Comparison of ENCODE assay signal across 9 cellular contexts in genomic region chr2:161237397-161238263, GRCh38.
DNase-seq lines count a peak whose midpoint lies in the region; ATAC-seq and TF ChIP-seq lines count a peak whose summit lies in the region.
"Had no signal": no experiment of that assay in that cellular context is flagged by ENCODE, and none has a peak within 500 bp of the region (broad histone marks: within the 10 kb centered on the region; RNA-seq: fewer than 3 reads in every experiment).

No MANE protein-coding gene starts in this region.

- POLR2A ChIA-PET in activated B cell treated with CpG ODN at 0.5 μM for 24 hours (lab: Charles Lee) = interaction anchor here (0.5 to 1.2 kb wide), 5 partner anchors 9 to 831 kb away, joined by 3 to 4 read pairs (median 3); no protein-coding TSS in a partner anchor

- peak; percentile 51 for ATAC-seq in GM21529 (IDR thresholded peaks at IDR 0.05; ENCODE audit: unreplicated experiment)
- peak; percentile 47 for ATAC-seq in activated B cell treated with CpG ODN at 0.5 μM for 24 hours (ENCODE audit: low read depth)

- CTCF ChIA-PET in activated B cell treated with CpG ODN at 0.5 μM for 24 hours (lab: Charles Lee) = interaction anchor here (1.5 kb wide), 1 partner anchor 14 kb away, joined by 8 read pairs; no protein-coding TSS in a partner anchor

- no peak overlapping the region for H3K27ac Mint-ChIP-seq in activated B cell treated with CpG ODN at 0.5 μM for 24 hours

- peaks cover 2% of the 10 kb centered on the region for H3K27me3 Mint-ChIP-seq in activated B cell treated with CpG ODN at 0.5 μM for 24 hours

- H3K4me3 Mint-ChIP-seq in activated B cell treated with CpG ODN at 0.5 μM for 24 hours = peak overlapping the region; percentile 86

- DNase-seq in DMS53 (lab: John Stamatoyannopoulos, UW) = peak; percentile 83
- peak; percentile 48 for DNase-seq in M059J (ENCODE audit: low read depth)
- DNase-seq in activated B cell treated with CpG ODN at 0.5 μM for 24 hours = no peak
- peak; percentile 50 for DNase-seq in cerebellar cortex (ENCODE audit: low spot score)
- peak; percentile 64 for DNase-seq in stimulated activated CD4-positive, alpha-beta T cell treated with anti-CD3 and anti-CD28 coated beads, Interleukin-15, amount 100 ng/mL, for 24 hours
- no peak for DNase-seq in OCI-M1 (lab: John Stamatoyannopoulos, UW)

- peaks cover 27% of the 10 kb centered on the region for H3K36me3 Mint-ChIP-seq in activated B cell treated with CpG ODN at 0.5 μM for 24 hours (ENCODE audit: low read depth)

- H3K4me1 Mint-ChIP-seq in activated B cell treated with CpG ODN at 0.5 μM for 24 hours = peaks cover 44% of the 10 kb centered on the region

- H3K27ac ChIP-seq in layer of hippocampus (ENCODE audit: low read depth, low read length) = peak overlapping the region; percentile 78
- H3K27ac ChIP-seq: SK-N-MC had no signal

- intact Hi-C loops in activated B cell treated with CpG ODN at 0.5 μM for 24 hours (cut with micrococcal nuclease) = loop anchor here (1.0 to 5.0 kb wide), 4 partner anchors 8 to 75 kb away; partner anchors contain the start of gene TANK

- H3K27me3 ChIP-seq in layer of hippocampus (ENCODE audit: control insufficient read depth, insufficient read depth, low read length) = no peaks in the 10 kb centered on the region

- no peaks in the 10 kb centered on the region for H3K9me3 Mint-ChIP-seq in activated B cell treated with CpG ODN at 0.5 μM for 24 hours

- TF ChIP-seq CTCF in activated B cell treated with CpG ODN at 0.5 μM for 24 hours (IDR thresholded peaks at IDR 0.05) = no peak

Comparison
In these comparisons a context has a peak if more than half of its experiments do, and no peak if none do; other contexts are left out.
1. DNase-seq: peak in DMS53 (single experiment), M059J (single experiment), cerebellar cortex (single experiment) and stimulated activated CD4-positive, alpha-beta T cell treated with anti-CD3 and anti-CD28 coated beads, Interleukin-15, amount 100 ng/mL, for 24 hours (single experiment); none in activated B cell treated with CpG ODN at 0.5 μM for 24 hours (single experiment) and OCI-M1 (single experiment).